Comparison of ENCODE assay signal across 8 cellular contexts in the genomic region with DNA sequence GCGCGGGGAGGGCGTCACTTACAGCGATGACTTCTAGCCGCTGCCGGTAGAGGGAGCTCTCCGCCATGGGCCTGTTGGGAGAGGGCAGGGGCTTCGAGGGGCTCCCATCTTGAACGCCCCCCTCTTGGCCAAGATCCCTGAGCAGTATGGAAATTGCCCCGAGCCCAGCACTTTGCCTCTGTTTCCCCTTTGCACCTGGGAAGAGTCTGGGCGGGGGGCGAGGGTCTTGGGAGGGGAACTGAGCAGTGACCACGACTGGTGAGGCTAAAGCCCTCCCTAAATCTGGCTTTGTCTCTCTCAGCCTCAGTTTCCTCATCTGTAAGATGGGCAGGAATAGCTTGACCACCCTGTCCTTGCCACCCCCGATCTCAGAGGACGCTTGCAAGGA. TPM values are rescaled to one million over a fixed set of nuclear protein-coding genes. Genes with fewer than 3 reads are reported as not detected.
DNase-seq lines count a peak whose midpoint lies in the region; ATAC-seq, FAIRE-seq and TF ChIP-seq lines count a peak whose summit lies in the region.

No MANE protein-coding gene starts in this region.

- peaks cover 33% of the 10 kb centered on the region for H3K27me3 Mint-ChIP-seq in T-helper 2 cell treated with Interferon-gamma antibody and Interleukin-4, amounts not matched to agents 5 μg/mL and 100 μg/mL, for 36 hours (ENCODE audit: low read depth)

- no peak overlapping the region for H3K27ac Mint-ChIP-seq in T-helper 2 cell treated with Interferon-gamma antibody and Interleukin-4, amounts not matched to agents 5 μg/mL and 100 μg/mL, for 36 hours

- no peak for ATAC-seq in pancreas
- ATAC-seq in GM19467 (IDR thresholded peaks at IDR 0.05; ENCODE audit: unreplicated experiment): no peak
- ATAC-seq in GM21526 (IDR thresholded peaks at IDR 0.05; ENCODE audit: low FRiP score, unreplicated experiment): no peak
- no peak for ATAC-seq in GM21717 (IDR thresholded peaks at IDR 0.05; ENCODE audit: unreplicated experiment)

- TF ChIP-seq CTCF in GM10266 (IDR thresholded peaks at IDR 0.05; ENCODE audit: control insufficient read depth, insufficient read depth, low read depth, missing control alignments) (peak; percentile 73), bronchial epithelial cell (IDR thresholded peaks at IDR 0.05; ENCODE audit: insufficient read depth, low read length, severe bottlenecking) (peak; percentile 88), pancreas (IDR thresholded peaks at IDR 0.05) (peak; percentile 8 to 24 (median 18))

- H3K9me3 ChIP-seq in pancreas: no peaks in the 10 kb centered on the region

- intact Hi-C loops in pancreas (cut with DNase I): no loop called here

- H3K4me1 ChIP-seq in pancreas: peaks cover 0 to 22% (median 15%) of the 10 kb centered on the region in 3 donors

- no peaks in the 10 kb centered on the region for H3K36me3 ChIP-seq in bronchial epithelial cell (ENCODE audit: control insufficient read depth, insufficient read depth, low read length)
- peaks cover 0 to 6% (median 0%) of the 10 kb centered on the region in 3 donors for H3K36me3 ChIP-seq in pancreas

- DNase-seq in GM10266 (ENCODE audit: extremely low spot score) (peak; percentile 86), bronchial epithelial cell (ENCODE audit: low read depth) (no peak), pancreas (no peak), HCEC 1CT (no peak)
- peak; percentile 42 for DNase-seq in T-helper 2 cell treated with Interferon-gamma antibody and Interleukin-4, amounts not matched to agents 5 μg/mL and 100 μg/mL, for 36 hours (ENCODE audit: low spot score)

- H3K4me3 ChIP-seq in bronchial epithelial cell (ENCODE audit: low read depth, low read length) (no peak overlapping the region), pancreas (no peak overlapping the region)

- no peaks in the 10 kb centered on the region for H3K9me3 Mint-ChIP-seq in T-helper 2 cell treated with Interferon-gamma antibody and Interleukin-4, amounts not matched to agents 5 μg/mL and 100 μg/mL, for 36 hours

- H3K27me3 ChIP-seq in bronchial epithelial cell (ENCODE audit: control insufficient read depth, insufficient read depth, low read length) (peaks cover 7% of the 10 kb centered on the region), pancreas (no peaks in the 10 kb centered on the region)

- FAIRE-seq in bronchial epithelial cell (lab: Jason Lieb, UNC) (no peak), pancreas (lab: Jason Lieb, UNC) (no peak)

- H3K4me3 Mint-ChIP-seq in T-helper 2 cell treated with Interferon-gamma antibody and Interleukin-4, amounts not matched to agents 5 μg/mL and 100 μg/mL, for 36 hours: peak overlapping the region; percentile 76

- H3K27ac ChIP-seq in pancreas: no peak overlapping the region

- peaks cover 3% of the 10 kb centered on the region for H3K36me3 Mint-ChIP-seq in T-helper 2 cell treated with Interferon-gamma antibody and Interleukin-4, amounts not matched to agents 5 μg/mL and 100 μg/mL, for 36 hours (ENCODE audit: low read depth)

- WGBS in pancreas, 2 donors: 53 to 62% methylated on average over 15 of the region's 15 CpGs

- H3K4me1 Mint-ChIP-seq in T-helper 2 cell treated with Interferon-gamma antibody and Interleukin-4, amounts not matched to agents 5 μg/mL and 100 μg/mL, for 36 hours (ENCODE audit: low read depth): peaks cover 15% of the 10 kb centered on the region

RNA-seq across cellular contexts. Expression of gene PALM3, which starts 2.8 kb away (rescaled TPM):
- not detected in 2 replicates for total RNA-seq in bronchial epithelial cell
- total RNA-seq in pancreas: 10 to 100 TPM in 5 of 6 donors, 1 to 10 TPM in 1; 5.6 to 21.2 (median 15.9) TPM
- 100 to 1,000 TPM in 1 of 2 donors, 10 to 100 TPM in 1; 61.9 to 155 TPM for polyA plus RNA-seq in pancreas

RNA-seq across cellular contexts. Expression of gene MISP3, which starts 13.5 kb away (rescaled TPM):
- 0.26 and 1.4 TPM in 2 replicates for total RNA-seq in bronchial epithelial cell
- total RNA-seq in pancreas: 1 to 10 TPM; 6.4 to 9.4 (median 7.4) TPM
- 10 to 100 TPM; 13.3 to 21.4 TPM for polyA plus RNA-seq in pancreas

RNA-seq across cellular contexts. Expression of gene C19orf67, which starts 26.5 kb away (rescaled TPM):
- total RNA-seq in bronchial epithelial cell: not detected in 2 replicates
- not detected for total RNA-seq in pancreas
- not detected for polyA plus RNA-seq in pancreas

RNA-seq across cellular contexts. Expression of gene IL27RA, which starts 27.5 kb away (rescaled TPM):
- total RNA-seq in bronchial epithelial cell (0.26 TPM in 2 replicates), pancreas (1 to 10 TPM in 5 of 6 donors, under 1 TPM in 1; 0.88 to 8.2 (median 1.9) TPM)
- polyA plus RNA-seq in pancreas: 1 to 10 TPM; 1.4 to 3.1 TPM

RNA-seq across cellular contexts. Expression of gene RLN3, which starts 31.1 kb away (rescaled TPM):
- total RNA-seq in bronchial epithelial cell: not detected in 2 replicates
- not detected for total RNA-seq in pancreas
- polyA plus RNA-seq in pancreas: not detected

Comparison
In these comparisons a context has a peak if more than half of its experiments do, and no peak if none do; other contexts are left out.
1. DNase-seq: peak in GM10266 (single experiment) and T-helper 2 cell treated with Interferon-gamma antibody and Interleukin-4, amounts not matched to agents 5 μg/mL and 100 μg/mL, for 36 hours (single experiment); none in bronchial epithelial cell (single experiment), pancreas (0 of 6) and HCEC 1CT (single experiment).
2. CTCF ChIP-seq: peak in every context shown above with its lines; median percentile 88 in bronchial epithelial cell; 73 in GM10266; 18 in pancreas.